ENCODE assay signal across 8 cellular contexts in the genomic region with DNA sequence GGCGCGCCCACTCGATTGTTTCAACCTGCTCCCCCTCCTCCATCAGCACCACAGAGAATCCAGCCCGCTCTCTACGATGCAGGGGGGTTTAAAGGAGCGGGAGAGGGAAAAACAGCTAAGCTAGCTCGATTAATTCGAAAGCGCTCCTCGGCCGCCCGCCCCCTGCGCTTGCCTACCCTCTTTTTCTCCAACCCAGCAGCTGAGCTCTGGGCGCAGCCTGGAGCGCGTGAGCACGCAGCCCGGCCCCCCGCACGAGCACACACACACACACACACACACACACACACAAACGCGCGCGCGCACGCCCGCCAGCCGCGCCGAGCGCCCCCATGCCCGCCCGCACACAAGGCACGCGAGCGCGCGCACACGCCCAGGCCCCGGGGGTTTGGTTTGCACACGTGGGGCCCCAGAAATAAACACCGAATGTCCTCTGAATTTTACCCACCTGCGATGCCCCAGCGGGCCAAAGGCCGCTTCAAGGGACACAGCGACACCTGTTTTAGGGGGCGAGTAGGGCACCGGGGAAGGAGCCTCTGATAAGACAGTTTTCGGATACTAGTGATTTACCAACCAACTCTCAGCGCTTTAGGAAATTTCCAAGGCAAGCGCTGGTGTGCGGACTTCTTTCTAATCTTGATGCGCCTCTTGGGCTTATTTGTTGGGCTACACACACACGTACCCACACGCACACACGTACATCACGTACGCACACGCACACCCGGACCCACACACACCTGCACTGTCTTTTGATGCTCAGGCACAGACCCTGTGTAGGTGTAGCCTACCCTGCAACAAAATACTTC. TPM values are rescaled to one million over a fixed set of nuclear protein-coding genes. Genes with fewer than 3 reads are reported as not detected.
DNase-seq lines count a peak whose midpoint lies in the region; ATAC-seq, FAIRE-seq and TF ChIP-seq lines count a peak whose summit lies in the region.

No MANE protein-coding gene starts in this region.

- H3K9ac ChIP-seq in HepG2 (ENCODE audit: insufficient read depth, low read depth, low read length) = no peak overlapping the region

- no peak for TF ChIP-seq POLR2A in HepG2 (IDR thresholded peaks at IDR 0.05; ENCODE audit: insufficient read depth in 1 of 2, low read depth in 2 of 2, low read length in 2 of 2)
- peak in 1 of 2 donors; percentile 61 for TF ChIP-seq POLR2A in tibial nerve (IDR thresholded peaks at IDR 0.05)

- H3K27ac Mint-ChIP-seq in CD4-positive, CD25-positive, alpha-beta regulatory T cell = no peak overlapping the region

- no peak overlapping the region for H3K27ac ChIP-seq in CD4-positive, CD25-positive, alpha-beta regulatory T cell (ENCODE audit: insufficient read depth, low read length, poor library complexity, severe bottlenecking)
- H3K27ac ChIP-seq in HepG2 (ENCODE audit: extremely low read length, insufficient read depth, low read length) (no peak overlapping the region), tibial nerve (peak overlapping the region; percentile 65 to 95 (median 94))

- CTCF ChIA-PET in HepG2 (lab: Yijun Ruan, JAX; ENCODE audit: low intra/inter-chr PET ratio, low total read pairs) = no interaction called here

- peak in 2 of 3 donors; percentile 35 to 50 for DNase-seq in CD4-positive, CD25-positive, alpha-beta regulatory T cell
- DNase-seq in GM19239 (ENCODE audit: insufficient read length, low spot score) (no peak), NCI-H69 (lab: John Stamatoyannopoulos, UW) (peak; percentile 71), astrocyte of the hippocampus (ENCODE audit: low read depth, low spot score) (peak; percentile 33), HepG2 (ENCODE audit: low spot score) (no peak), tibial nerve (ENCODE audit: low spot score in 2 of 2) (no peak), HuH-7 (ENCODE audit: low spot score) (no peak)

- no peaks in the 10 kb centered on the region for H3K36me3 ChIP-seq in CD4-positive, CD25-positive, alpha-beta regulatory T cell (ENCODE audit: control insufficient read depth, insufficient read depth, low read length)
- H3K36me3 ChIP-seq in HepG2 (replicated peaks in 1 of 2; ENCODE audit: control insufficient read depth in 1 of 2, insufficient read depth in 2 of 2, low read length in 2 of 2) (no peaks in the 10 kb centered on the region), tibial nerve (no peaks in the 10 kb centered on the region)

- FAIRE-seq in GM19239 (lab: Jason Lieb, UNC) = peak; percentile 44
- no peak for FAIRE-seq in HepG2 (lab: Jason Lieb, UNC)

- H3K9me3 Mint-ChIP-seq in CD4-positive, CD25-positive, alpha-beta regulatory T cell = peaks cover 0 to 13% (median 2%) of the 10 kb centered on the region in 7 donors

- 25% methylated on average over 57 of the region's 60 CpGs for WGBS in HepG2 (ENCODE audit: low lambda C conversion rate)
- WGBS in tibial nerve, 2 donors = 1 to 2% methylated on average over 27 to 60 of the region's 60 CpGs

- H3K4me3 Mint-ChIP-seq in CD4-positive, CD25-positive, alpha-beta regulatory T cell = peak overlapping the region; percentile 76 to 94 (median 85)

- peak overlapping the region; percentile 65 for H3K4me2 ChIP-seq in HepG2 (ENCODE audit: low read depth, low read length)

- no peak overlapping the region for H2AFZ ChIP-seq in HepG2 (ENCODE audit: low read length)

- peaks cover 51% of the 10 kb centered on the region for H3K27me3 ChIP-seq in CD4-positive, CD25-positive, alpha-beta regulatory T cell (ENCODE audit: control insufficient read depth, insufficient read depth, low read length)
- H3K27me3 ChIP-seq in HepG2 (ENCODE audit: control insufficient read depth in 1 of 2, insufficient read depth in 2 of 2, low read length in 2 of 2) = peaks cover 4 to 66% of the 10 kb centered on the region in 2 experiments; a peak in 4 of 5 replicates
- H3K27me3 ChIP-seq in tibial nerve = peaks cover 3 to 64% of the 10 kb centered on the region in 2 donors

- peaks cover 55% of the 10 kb centered on the region for H3K4me1 ChIP-seq in CD4-positive, CD25-positive, alpha-beta regulatory T cell (ENCODE audit: control insufficient read depth, insufficient read depth, low read length, poor library complexity, severe bottlenecking)
- H3K4me1 ChIP-seq in HepG2 (ENCODE audit: insufficient read depth, low read length) = peaks cover 17% of the 10 kb centered on the region
- H3K4me1 ChIP-seq in tibial nerve = peaks cover 0 to 52% (median 16%) of the 10 kb centered on the region in 4 donors

- POLR2A ChIA-PET in HepG2 (lab: Yijun Ruan, JAX) = no interaction called here

- in situ Hi-C loops in HepG2 (cut with HindIII; ENCODE audit: extremely low pct_ligation_motif_present, low pct_unique_long_range_greater_than_20kb) = no loop called here

- peak overlapping the region; percentile 70 for H3K4me3 ChIP-seq in CD4-positive, CD25-positive, alpha-beta regulatory T cell (ENCODE audit: low read depth, low read length)
- peak overlapping the region; percentile 29 to 60 (median 39); a peak in 4 of 6 replicates for H3K4me3 ChIP-seq in HepG2 (replicated peaks in 1 of 3; ENCODE audit: insufficient read depth in 1 of 3, low read depth in 2 of 3, low read length in 3 of 3)
- peak overlapping the region; percentile 45 to 65 (median 62) for H3K4me3 ChIP-seq in tibial nerve

- peaks cover 85% of the 10 kb centered on the region for H3K27me3 Mint-ChIP-seq in CD4-positive, CD25-positive, alpha-beta regulatory T cell

- no peak for TF ChIP-seq EP300 in HepG2 (IDR thresholded peaks at IDR 0.05; ENCODE audit: low read depth in 2 of 2, low read length in 2 of 2)
- no peak for TF ChIP-seq EP300 in HepG2 (CRISPR knock-in tag; IDR thresholded peaks at IDR 0.05; ENCODE audit: borderline replicate concordance)
- peak in 1 of 2 donors; percentile 62 for TF ChIP-seq EP300 in tibial nerve (IDR thresholded peaks at IDR 0.05)

- no peaks in the 10 kb centered on the region for H4K20me1 ChIP-seq in HepG2 (ENCODE audit: insufficient read depth, low read length)

- no peaks in the 10 kb centered on the region for H3K79me2 ChIP-seq in HepG2 (ENCODE audit: insufficient read depth, low read length)

- TF ChIP-seq RAD21 in HepG2 (CRISPR knock-in tag; IDR thresholded peaks at IDR 0.05) = no peak

- no peaks in the 10 kb centered on the region for H3K36me3 Mint-ChIP-seq in CD4-positive, CD25-positive, alpha-beta regulatory T cell

- peaks cover 15 to 25% of the 10 kb centered on the region in 2 experiments for H3K9me3 ChIP-seq in CD4-positive, CD25-positive, alpha-beta regulatory T cell (ENCODE audit: control insufficient read depth in 2 of 2, low read length in 2 of 2)
- no peaks in the 10 kb centered on the region for H3K9me3 ChIP-seq in HepG2 (ENCODE audit: low read length)
- no peaks in the 10 kb centered on the region for H3K9me3 ChIP-seq in tibial nerve

- intact Hi-C loops in HepG2 (cut with micrococcal nuclease; ENCODE audit: unreplicated experiment) = no loop called here

- no TSS peak for BruUV-seq in HepG2 (replicated peaks; lab: Mats Ljungman, UMichigan)

- TF ChIP-seq CTCF in HepG2 (CRISPR knock-in tag; IDR thresholded peaks at IDR 0.05) (peak; percentile 46), tibial nerve (IDR thresholded peaks at IDR 0.05) (peak in 4 of 5 experiments; percentile 9 to 41 (median 26))

- peaks cover 16 to 59% (median 34%) of the 10 kb centered on the region in 4 donors for H3K4me1 Mint-ChIP-seq in CD4-positive, CD25-positive, alpha-beta regulatory T cell

- peak; percentile 41 to 42 for ATAC-seq in CD4-positive, CD25-positive, alpha-beta regulatory T cell (ENCODE audit: low read depth in 2 of 2)
- ATAC-seq in HepG2 (peak; percentile 63), GM18517 (IDR thresholded peaks at IDR 0.05; ENCODE audit: unreplicated experiment) (no peak)

TF ChIP-seq in HepG2, 621 proteins besides CTCF, POLR2A, EP300 and RAD21 (continues in another document):
- TF ChIP-seq BRD4 (CRISPR knock-in tag; IDR thresholded peaks at IDR 0.05) (no peak), HOXA7 (CRISPR knock-in tag; IDR thresholded peaks at IDR 0.05) (no peak), TEAD3 (CRISPR knock-in tag; optimal IDR thresholded peaks at IDR 0.05; ENCODE audit: borderline replicate concordance) (no peak)

RNA-seq across cellular contexts. Expression of a gene that starts 0.8 kb away (rescaled TPM):
- total RNA-seq in CD4-positive, CD25-positive, alpha-beta regulatory T cell = not detected
- polyA plus RNA-seq in CD4-positive, CD25-positive, alpha-beta regulatory T cell = under 1 TPM in 1 of 4 donors, not detected in 3; 0.10 TPM
- not detected in 2 replicates for total RNA-seq in HepG2 (2016; rRNA removed; fragmentation: Illumina TruSeq; extraction: Trizol)
- not detected in 2 replicates for total RNA-seq in HepG2 (2016; cell fraction: cytosol; rRNA removed; fragmentation: Illumina TruSeq; extraction: Trizol; ENCODE audit: low read depth)
- total RNA-seq in HepG2 (2016; cell fraction: insoluble cytoplasmic fraction; rRNA removed; fragmentation: Illumina TruSeq; extraction: Trizol) = not detected in 2 replicates
- 0.24 TPM in 1 of 2 replicates, not detected in the other for total RNA-seq in HepG2 (2016; cell fraction: membrane; rRNA removed; fragmentation: Illumina TruSeq; extraction: Trizol)
- total RNA-seq in HepG2 (2016; cell fraction: nucleus; rRNA removed; fragmentation: Illumina TruSeq; extraction: Trizol) = not detected in 2 replicates
- polyA plus RNA-seq in HepG2 (2011; rRNA removed) = 0.04 and 0.11 TPM in 2 replicates
- 0.12 and 0.18 TPM in 2 replicates for polyA plus RNA-seq in HepG2 (2011; cell fraction: cytosol; rRNA removed)
- polyA plus RNA-seq in HepG2 (2011; cell fraction: nucleus; rRNA removed) = 0.14 TPM in 1 of 2 replicates, not detected in the other
- polyA plus RNA-seq in HepG2 (2012) = 0.08 and 0.30 TPM in 2 replicates
- not detected in 2 replicates for polyA plus RNA-seq in HepG2 (2016; cell fraction: cytosol; fragmentation: Illumina TruSeq; extraction: Trizol; ENCODE audit: low read depth)
- not detected in 2 replicates for polyA plus RNA-seq in HepG2 (2016; cell fraction: insoluble cytoplasmic fraction; fragmentation: Illumina TruSeq; extraction: Trizol; ENCODE audit: low read depth)
- 0.13 TPM in 1 of 2 replicates, not detected in the other for polyA plus RNA-seq in HepG2 (2016; cell fraction: membrane; fragmentation: Illumina TruSeq; extraction: Trizol; ENCODE audit: low read depth)
- polyA plus RNA-seq in HepG2 (2016; cell fraction: nucleus; fragmentation: Illumina TruSeq; extraction: Trizol; ENCODE audit: insufficient read depth, low read depth) = not detected in 2 replicates
- polyA minus RNA-seq in HepG2 (2011; rRNA and poly(A)+ RNA removed; ENCODE audit: low replicate concordance) = not detected in 2 replicates
- polyA minus RNA-seq in HepG2 (2011; cell fraction: cytosol; rRNA and poly(A)+ RNA removed) = not detected in 2 replicates
- polyA minus RNA-seq in HepG2 (2011; cell fraction: nucleus; rRNA and poly(A)+ RNA removed) = not detected in 2 replicates
- 10 to 100 TPM; 39.0 to 69.0 (median 54.0) TPM for total RNA-seq in tibial nerve

Comparison
In these comparisons a context has a peak if more than half of its experiments do, and no peak if none do; other contexts are left out.
1. DNase-seq: peak in CD4-positive, CD25-positive, alpha-beta regulatory T cell (2 of 3), NCI-H69 (single experiment) and astrocyte of the hippocampus (single experiment); none in GM19239 (single experiment), HepG2 (single experiment), tibial nerve (0 of 2) and HuH-7 (single experiment).
2. H3K27ac ChIP-seq: peak in tibial nerve (4 of 4); none in CD4-positive, CD25-positive, alpha-beta regulatory T cell (single experiment) and HepG2 (single experiment).
3. RNA of a gene that starts 0.8 kb away (total RNA-seq): 39.0 to 69.0 TPM in tibial nerve; not detected in CD4-positive, CD25-positive, alpha-beta regulatory T cell (single experiment) and 0.24 TPM in HepG2; every median in the first group is over 10 times any median in the second.
4. Peak in every context shown above with its lines, with median percentiles within 50 percentile points of each other: H3K4me3 ChIP-seq.